25 cellular contexts compared by ENCODE assay signal in the genomic region with DNA sequence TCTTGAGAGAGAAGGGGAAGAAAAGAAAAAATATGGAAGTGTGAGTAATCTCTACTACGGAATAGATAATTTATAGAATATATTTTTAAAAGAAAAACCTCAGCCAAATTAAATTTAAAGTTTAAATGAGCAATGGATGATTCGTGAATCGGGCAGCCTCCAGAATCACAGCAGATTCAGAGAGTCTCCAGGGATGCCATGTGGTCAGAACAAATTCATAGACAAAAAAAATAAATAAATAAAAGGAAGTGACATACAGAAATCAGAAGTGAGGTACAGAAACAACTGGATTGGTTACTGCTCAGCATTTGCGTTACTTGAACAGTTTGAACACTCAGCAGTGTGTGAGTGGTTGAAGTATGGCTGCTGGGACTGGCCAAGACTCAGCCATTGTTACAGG. TPM values are rescaled to one million over a fixed set of nuclear protein-coding genes. Genes with fewer than 3 reads are reported as not detected.
"Had no signal": no experiment of that assay in that cellular context is flagged by ENCODE, and none has a peak within 500 bp of the region (broad histone marks: within the 10 kb centered on the region; RNA-seq: fewer than 3 reads in every experiment).

No MANE protein-coding gene starts in this region.

- H3K27me3 ChIP-seq: left lung, neural progenitor cell, neutrophil, ovary, right atrium auricular region, right lobe of liver, spleen, tibial nerve had no signal

- ATAC-seq: left cardiac atrium; left lung; lower lobe of right lung; natural killer cell; right lobe of liver; stimulated activated effector memory CD8-positive, alpha-beta T cell treated with anti-CD3 and anti-CD28 coated beads, Interleukin-12 subunit alpha, Interleukin-12 subunit beta, amount 100 ng/mL, for 72 hours had no signal

- H3K4me3 ChIP-seq: left lung, lower lobe of right lung, neural progenitor cell, ovary, right atrium auricular region, right lobe of liver, spleen, tibial nerve, uterus had no signal

- H3K36me3 ChIP-seq: left lung, lower lobe of right lung, neural progenitor cell, neutrophil, ovary, right atrium auricular region, right lobe of liver, spleen, tibial nerve, uterus had no signal

- H3K9me3 ChIP-seq: left lung, lower lobe of right lung, neutrophil, ovary, right atrium auricular region, right lobe of liver, spleen, tibial nerve, uterus had no signal

- DNase-seq: hippocampal formation; kidney glomerular epithelial cell; left cardiac atrium; left lung; lower lobe of right lung; mammary epithelial cell; mesenchymal stem cell; naive B cell; natural killer cell; nephron progenitor cell; occipital lobe; ovary; right lobe of liver; small intestine; spleen; stimulated activated CD4-positive, alpha-beta T cell treated with anti-CD3 and anti-CD28 coated beads, Interleukin-4, amount 100 ng/mL, for 24 hours; stimulated activated naive CD4-positive, alpha-beta T cell; substantia nigra; uterus had no signal

RNA-seq across cellular contexts. Expression of a gene that starts 53.0 kb away (rescaled TPM):
- total RNA-seq: left lung, lower lobe of right lung, natural killer cell, pulmonary artery endothelial cell, spleen had no signal
